Comparison of ENCODE assay signal across 8 cellular contexts in genomic region chr9:104386425-104387069, GRCh38.
DNase-seq lines count a peak whose midpoint lies in the region; ATAC-seq lines count a peak whose summit lies in the region.

No MANE protein-coding gene starts in this region.

- H3K4me3 ChIP-seq in CD8-positive, alpha-beta memory T cell (ENCODE audit: low read length) = no peak overlapping the region
- H3K4me3 ChIP-seq in MG63 = no peak overlapping the region

- H3K4me3 Mint-ChIP-seq in stimulated activated naive B cell treated with anti-CD40 and anti-IgM and Interleukin-4, amounts not matched to agents 10 μg/mL and 1 μg/mL and 100 μg/mL, for 72 hours = no peak overlapping the region
- no peak overlapping the region for H3K4me3 Mint-ChIP-seq in CD8-positive, alpha-beta memory T cell

- ATAC-seq in GM21723 (IDR thresholded peaks at IDR 0.05; ENCODE audit: unreplicated experiment) = peak; percentile 75
- ATAC-seq in stimulated activated naive B cell treated with anti-CD40 and anti-IgM and Interleukin-4, amounts not matched to agents 10 μg/mL and 1 μg/mL and 100 μg/mL, for 72 hours (replicated peaks) = peak; percentile 55 to 67

- H3K27ac Mint-ChIP-seq in stimulated activated naive B cell treated with anti-CD40 and anti-IgM and Interleukin-4, amounts not matched to agents 10 μg/mL and 1 μg/mL and 100 μg/mL, for 72 hours = no peak overlapping the region
- H3K27ac Mint-ChIP-seq in CD8-positive, alpha-beta memory T cell = no peak overlapping the region

- POLR2A ChIA-PET in CD8-positive, alpha-beta memory T cell (lab: Charles Lee) = no interaction called here

- no peaks in the 10 kb centered on the region for H3K4me1 ChIP-seq in CD8-positive, alpha-beta memory T cell (ENCODE audit: insufficient read depth, low read length)

- no peaks in the 10 kb centered on the region for H3K9me3 Mint-ChIP-seq in stimulated activated naive B cell treated with anti-CD40 and anti-IgM and Interleukin-4, amounts not matched to agents 10 μg/mL and 1 μg/mL and 100 μg/mL, for 72 hours
- H3K9me3 Mint-ChIP-seq in CD8-positive, alpha-beta memory T cell = peaks cover 0 to 1% (median 0%) of the 10 kb centered on the region in 5 donors

- no peaks in the 10 kb centered on the region for H3K9me3 ChIP-seq in CD8-positive, alpha-beta memory T cell (ENCODE audit: low read length)
- no peaks in the 10 kb centered on the region for H3K9me3 ChIP-seq in MG63

- H3K27ac ChIP-seq in CD8-positive, alpha-beta memory T cell (ENCODE audit: low read depth, low read length) = no peak overlapping the region

- peaks cover 0 to 7% of the 10 kb centered on the region in 2 donors for H3K27me3 Mint-ChIP-seq in stimulated activated naive B cell treated with anti-CD40 and anti-IgM and Interleukin-4, amounts not matched to agents 10 μg/mL and 1 μg/mL and 100 μg/mL, for 72 hours
- peaks cover 0 to 1% of the 10 kb centered on the region in 2 donors for H3K27me3 Mint-ChIP-seq in CD8-positive, alpha-beta memory T cell

- H3K4me1 Mint-ChIP-seq in stimulated activated naive B cell treated with anti-CD40 and anti-IgM and Interleukin-4, amounts not matched to agents 10 μg/mL and 1 μg/mL and 100 μg/mL, for 72 hours = no peaks in the 10 kb centered on the region
- H3K4me1 Mint-ChIP-seq in CD8-positive, alpha-beta memory T cell = no peaks in the 10 kb centered on the region

- CTCF ChIA-PET in CD8-positive, alpha-beta memory T cell (lab: Charles Lee) = no interaction called here

- H3K27me3 ChIP-seq in CD8-positive, alpha-beta memory T cell (ENCODE audit: insufficient read depth, low read length, poor library complexity, severe bottlenecking) = no peaks in the 10 kb centered on the region
- H3K27me3 ChIP-seq in MG63 = no peaks in the 10 kb centered on the region

- DNase-seq in ELR (ENCODE audit: low read depth) (peak; percentile 69), M059J (ENCODE audit: low read depth) (peak; percentile 19), RPMI8226 (peak; percentile 11), fibroblast of the conjunctiva (ENCODE audit: low read depth) (peak; percentile 27), MG63 (no peak)
- no peak for DNase-seq in stimulated activated naive B cell treated with anti-CD40 and anti-IgM and Interleukin-4, amounts not matched to agents 10 μg/mL and 1 μg/mL and 100 μg/mL, for 72 hours
- DNase-seq in CD8-positive, alpha-beta memory T cell = no peak

- H3K36me3 Mint-ChIP-seq in stimulated activated naive B cell treated with anti-CD40 and anti-IgM and Interleukin-4, amounts not matched to agents 10 μg/mL and 1 μg/mL and 100 μg/mL, for 72 hours = no peaks in the 10 kb centered on the region
- H3K36me3 Mint-ChIP-seq in CD8-positive, alpha-beta memory T cell = no peaks in the 10 kb centered on the region

- no peaks in the 10 kb centered on the region for H3K36me3 ChIP-seq in CD8-positive, alpha-beta memory T cell (ENCODE audit: insufficient read depth, low read length)
- no peaks in the 10 kb centered on the region for H3K36me3 ChIP-seq in MG63

Comparison
In these comparisons a context has a peak if more than half of its experiments do, and no peak if none do; other contexts are left out.
1. DNase-seq: peak in ELR (single experiment), M059J (single experiment), RPMI8226 (single experiment) and fibroblast of the conjunctiva (single experiment); none in stimulated activated naive B cell treated with anti-CD40 and anti-IgM and Interleukin-4, amounts not matched to agents 10 μg/mL and 1 μg/mL and 100 μg/mL, for 72 hours (single experiment), CD8-positive, alpha-beta memory T cell (0 of 5) and MG63 (single experiment).